In the genomic region with DNA sequence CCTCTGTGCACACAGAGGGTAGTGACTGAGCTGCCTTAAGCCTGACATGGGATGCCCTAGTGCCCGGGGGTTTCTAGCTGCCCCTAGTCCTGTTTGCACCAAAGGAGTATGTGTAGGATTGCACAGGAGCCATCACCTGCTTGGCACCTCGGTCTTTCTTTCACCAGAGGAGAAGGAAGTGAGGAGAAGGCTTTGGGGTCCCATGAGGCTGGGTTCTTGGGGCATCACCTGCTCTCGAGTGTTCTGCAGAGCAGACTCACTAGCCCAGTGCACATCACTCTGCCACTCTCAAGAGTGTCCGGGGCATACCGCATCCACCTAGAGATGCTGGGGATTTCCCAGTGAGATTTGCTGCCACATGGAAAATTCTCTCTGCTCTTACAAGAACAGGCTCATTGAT, we compare ENCODE assay signal across 17 cellular contexts. TPM values are rescaled to one million over a fixed set of nuclear protein-coding genes. Genes with fewer than 3 reads are reported as not detected.
DNase-seq lines count a peak whose midpoint lies in the region; ATAC-seq and TF ChIP-seq lines count a peak whose summit lies in the region.
"Had no signal": no experiment of that assay in that cellular context is flagged by ENCODE, and none has a peak within 500 bp of the region (broad histone marks: within the 10 kb centered on the region; RNA-seq: fewer than 3 reads in every experiment).

No MANE protein-coding gene starts in this region.

- H3K9me3 ChIP-seq in PC-9 (ENCODE audit: insufficient read depth, low read depth) (no peaks in the 10 kb centered on the region), sigmoid colon (no peaks in the 10 kb centered on the region)
- H3K9me3 ChIP-seq: prostate gland had no signal

- intact Hi-C loops in PC-9 (cut with micrococcal nuclease; ENCODE audit: unreplicated experiment), result loop anchor here (2.0 to 5.0 kb wide), 2 partner anchors 55 to 112 kb away; no protein-coding TSS in a partner anchor
- intact Hi-C loops in sigmoid colon (cut with DNase I), result no loop called here

- POLR2A ChIA-PET in PC-9 (lab: Charles Lee; ENCODE audit: unreplicated experiment), result interaction anchor here (0.6 kb wide), 1 partner anchor 18 kb away, joined by 3 read pairs; no protein-coding TSS in a partner anchor

- H3K4me1 ChIP-seq in PC-9 (replicated peaks; ENCODE audit: insufficient read depth) (peaks cover 62% of the 10 kb centered on the region), sigmoid colon (peaks cover 0 to 31% (median 23%) of the 10 kb centered on the region in 4 donors)
- H3K4me1 ChIP-seq: foreskin keratinocyte had no signal

- no peaks in the 10 kb centered on the region for H4K20me1 ChIP-seq in PC-9 (ENCODE audit: insufficient read depth)

- peaks cover 30% of the 10 kb centered on the region for H3F3A ChIP-seq in PC-9 (ENCODE audit: insufficient read depth, low read depth)

- no peak for TF ChIP-seq POLR2A in sigmoid colon (IDR thresholded peaks at IDR 0.05)

- no peaks in the 10 kb centered on the region for H3K9me2 ChIP-seq in PC-9 (ENCODE audit: insufficient read depth)

- peaks cover 9% of the 10 kb centered on the region for H3K4me1 Mint-ChIP-seq in activated T-cell treated with anti-CD3 and anti-CD28 coated beads, Interleukin-2, amount 50 U/mL, for 24 hours (ENCODE audit: low read depth)

- TF ChIP-seq EP300 in sigmoid colon (IDR thresholded peaks at IDR 0.05), result no peak

- H3K4me3 Mint-ChIP-seq in activated T-cell treated with anti-CD3 and anti-CD28 coated beads, Interleukin-2, amount 50 U/mL, for 24 hours, result peak overlapping the region; percentile 37
- H3K4me3 Mint-ChIP-seq: stimulated activated naive B cell treated with anti-CD40 and anti-IgM and Interleukin-4, amounts not matched to agents 10 μg/mL and 1 μg/mL and 100 μg/mL, for 72 hours had no signal

- CTCF ChIA-PET in PC-9 (lab: Charles Lee), result interaction anchor here (1.0 to 1.4 kb wide), 2 partner anchors 8 to 16 kb away, joined by 3 to 6 read pairs; no protein-coding TSS in a partner anchor

- H3K36me3 Mint-ChIP-seq in activated T-cell treated with anti-CD3 and anti-CD28 coated beads, Interleukin-2, amount 50 U/mL, for 24 hours (ENCODE audit: low read depth), result no peaks in the 10 kb centered on the region

- WGBS in sigmoid colon, 2 donors, result 83 to 87% methylated on average over 5 of the region's 5 CpGs

- H3K27ac ChIP-seq in PC-9 (peak overlapping the region; percentile 86), sigmoid colon (no peak overlapping the region), caudate nucleus (ENCODE audit: low read depth, low read length) (no peak overlapping the region)
- H3K27ac ChIP-seq: foreskin keratinocyte, prostate gland had no signal

- H3K9me3 Mint-ChIP-seq in activated T-cell treated with anti-CD3 and anti-CD28 coated beads, Interleukin-2, amount 50 U/mL, for 24 hours, result peaks cover 2% of the 10 kb centered on the region

- no peak overlapping the region for H2AFZ ChIP-seq in PC-9

- H3K79me2 ChIP-seq in PC-9 (ENCODE audit: low read depth), result no peaks in the 10 kb centered on the region

- no peak for DNase-seq in activated T-cell treated with anti-CD3 and anti-CD28 coated beads, Interleukin-2, amount 50 U/mL, for 24 hours
- DNase-seq in activated T-cell treated with anti-CD3 and anti-CD28 coated beads, Interleukin-2, amount 50 U/mL, for 48 hours, result no peak
- DNase-seq in PC-9, result no peak
- peak; percentile 45 for DNase-seq in sigmoid colon
- DNase-seq in caudate nucleus (lab: John Stamatoyannopoulos, UW), result no peak
- no peak for DNase-seq in NCI-H1092 (lab: John Stamatoyannopoulos, UW)
- DNase-seq: activated CD8-positive, alpha-beta memory T cell treated with anti-CD3 and anti-CD28 coated beads for 24 hours; aorta; foreskin keratinocyte; NCI-H1930; NK-92 treated with Interleukin-12 subunit alpha and Interleukin-12 subunit beta, amount 100 ng/mL, for 24 hours; stimulated activated naive B cell treated with anti-CD40 and anti-IgM and Interleukin-4, amounts not matched to agents 10 μg/mL and 1 μg/mL and 100 μg/mL, for 72 hours had no signal

- H3K27ac Mint-ChIP-seq in activated T-cell treated with anti-CD3 and anti-CD28 coated beads, Interleukin-2, amount 50 U/mL, for 24 hours, result peak overlapping the region; percentile 84
- H3K27ac Mint-ChIP-seq: stimulated activated naive B cell treated with anti-CD40 and anti-IgM and Interleukin-4, amounts not matched to agents 10 μg/mL and 1 μg/mL and 100 μg/mL, for 72 hours had no signal

- no peaks in the 10 kb centered on the region for H3K27me3 ChIP-seq in PC-9 (ENCODE audit: insufficient read depth, low read depth)
- H3K27me3 ChIP-seq in sigmoid colon, result no peaks in the 10 kb centered on the region

- ATAC-seq in GM21515 (IDR thresholded peaks at IDR 0.05; ENCODE audit: unreplicated experiment) (peak; percentile 19), GM18519 (IDR thresholded peaks at IDR 0.05; ENCODE audit: low FRiP score, unreplicated experiment) (no peak)
- ATAC-seq: K562 had no signal

- no peaks in the 10 kb centered on the region for H3K27me3 Mint-ChIP-seq in activated T-cell treated with anti-CD3 and anti-CD28 coated beads, Interleukin-2, amount 50 U/mL, for 24 hours

- H3K4me3 ChIP-seq in PC-9 (no peak overlapping the region), sigmoid colon (no peak overlapping the region)
- H3K4me3 ChIP-seq: K562, prostate gland had no signal

- peak overlapping the region; percentile 60 for H3K4me2 ChIP-seq in PC-9

- TF ChIP-seq CTCF in PC-9 (conservative IDR thresholded peaks at IDR 0.05), result no peak
- TF ChIP-seq CTCF in sigmoid colon (IDR thresholded peaks at IDR 0.05), result no peak

- H3K36me3 ChIP-seq in PC-9 (ENCODE audit: low read depth) (no peaks in the 10 kb centered on the region), sigmoid colon (no peaks in the 10 kb centered on the region)
- H3K36me3 ChIP-seq: prostate gland had no signal

- BruUV-seq in PC-9 (replicated peaks; lab: Mats Ljungman, UMichigan), result TSS peak; percentile 58

RNA-seq across cellular contexts. Expression of gene GPR78, which starts 40.5 kb away (rescaled TPM):
- 56.6 and 68.2 TPM in 2 replicates for total RNA-seq in PC-9 (2021)
- under 1 TPM in 1 of 4 donors, not detected in 3; 0.28 TPM for total RNA-seq in sigmoid colon
- polyA plus RNA-seq in sigmoid colon, result under 1 TPM in 1 of 3 donors, not detected in 2; 0.04 TPM
- total RNA-seq: foreskin keratinocyte, H4 had no signal
- polyA plus RNA-seq: aorta, foreskin keratinocyte had no signal

RNA-seq across cellular contexts. Expression of gene CPZ, which starts 52.9 kb away (rescaled TPM):
- total RNA-seq in PC-9 (2021) (9.1 and 12.1 TPM in 2 replicates), sigmoid colon (1 to 10 TPM in 3 of 4 donors, under 1 TPM in 1; 0.54 to 8.3 (median 3.0) TPM)
- polyA plus RNA-seq in sigmoid colon, result 1 to 10 TPM in 2 of 3 donors, under 1 TPM in 1; 0.46 to 2.4 (median 1.8) TPM
- total RNA-seq: foreskin keratinocyte had no signal
- polyA plus RNA-seq: foreskin keratinocyte had no signal

Comparison
In these comparisons a context has a peak if more than half of its experiments do, and no peak if none do; other contexts are left out.
1. RNA of gene GPR78, which starts 40.5 kb away (total RNA-seq): 56.6 to 68.2 TPM in PC-9; 0.28 TPM in sigmoid colon; every median in the first group is over 10 times any median in the second.